ENCODE assay signal across 16 cellular contexts in the genomic region with DNA sequence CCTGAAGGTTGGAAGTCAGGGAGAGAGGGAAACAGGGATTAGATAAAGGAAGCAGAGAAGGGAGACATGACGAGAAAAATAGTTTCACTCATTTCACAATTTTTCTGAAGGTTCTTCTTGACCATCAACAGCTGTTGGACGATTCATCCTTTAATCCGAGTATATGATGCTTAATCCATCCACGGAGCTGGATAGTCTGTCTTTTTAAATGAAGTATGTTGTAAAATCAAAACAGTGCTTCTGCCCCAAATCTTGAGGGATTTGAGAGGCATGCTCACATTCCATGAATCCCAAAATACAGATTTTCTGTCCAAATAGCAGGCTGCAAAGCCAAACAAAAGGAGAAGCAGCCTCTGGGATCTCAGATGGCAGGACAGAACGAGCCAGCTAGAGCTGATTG.
"Had no signal": no experiment of that assay in that cellular context is flagged by ENCODE, and none has a peak within 500 bp of the region (broad histone marks: within the 10 kb centered on the region; RNA-seq: fewer than 3 reads in every experiment).

No MANE protein-coding gene starts in this region.

- H3K9me3 ChIP-seq: psoas muscle had no signal

- H3K4me3 ChIP-seq: psoas muscle had no signal

- DNase-seq: activated B cell treated with CpG ODN at 0.5 μM for 24 hours; activated CD4-positive, alpha-beta T cell treated with anti-CD3 and anti-CD28 coated beads, Interleukin-2, amount 10 ng/mL, durations not matched to agents 7 days and 5 days; activated gamma-delta T cell treated with Interleukin-2 at 50 U/mL for 16 hours; activated naive CD8-positive, alpha-beta T cell treated with anti-CD3 and anti-CD28 coated beads for 36 hours; aorta; cerebellar nuclear complex; dermis blood vessel endothelial cell; foreskin fibroblast; kidney glomerular epithelial cell; psoas muscle; stimulated activated CD4-positive, alpha-beta T cell treated with anti-CD3 and anti-CD28 coated beads, Interleukin-2, amount 100 ng/mL, for 24 hours had no signal

- H3K9me3 Mint-ChIP-seq: activated B cell treated with CpG ODN at 0.5 μM for 24 hours; activated CD4-positive, alpha-beta T cell treated with anti-CD3 and anti-CD28 coated beads, Interleukin-2, amount 10 ng/mL, durations not matched to agents 7 days and 5 days; activated naive CD8-positive, alpha-beta T cell treated with anti-CD3 and anti-CD28 coated beads for 36 hours; mesothelial cell of epicardium; neural crest cell; stimulated activated memory B cell treated with anti-CD40 and anti-IgM and Interleukin-4, amounts not matched to agents 10 μg/mL and 1 μg/mL and 100 μg/mL, for 72 hours had no signal

- H3K4me3 Mint-ChIP-seq: activated B cell treated with CpG ODN at 0.5 μM for 24 hours; activated CD4-positive, alpha-beta T cell treated with anti-CD3 and anti-CD28 coated beads, Interleukin-2, amount 10 ng/mL, durations not matched to agents 7 days and 5 days; activated naive CD8-positive, alpha-beta T cell treated with anti-CD3 and anti-CD28 coated beads for 36 hours; mesothelial cell of epicardium; neural crest cell; stimulated activated memory B cell treated with anti-CD40 and anti-IgM and Interleukin-4, amounts not matched to agents 10 μg/mL and 1 μg/mL and 100 μg/mL, for 72 hours had no signal

- H3K27ac ChIP-seq: epithelial cell of prostate, psoas muscle had no signal

- H3K27ac Mint-ChIP-seq: activated B cell treated with CpG ODN at 0.5 μM for 24 hours; activated CD4-positive, alpha-beta T cell treated with anti-CD3 and anti-CD28 coated beads, Interleukin-2, amount 10 ng/mL, durations not matched to agents 7 days and 5 days; activated naive CD8-positive, alpha-beta T cell treated with anti-CD3 and anti-CD28 coated beads for 36 hours; mesothelial cell of epicardium; stimulated activated memory B cell treated with anti-CD40 and anti-IgM and Interleukin-4, amounts not matched to agents 10 μg/mL and 1 μg/mL and 100 μg/mL, for 72 hours had no signal

- ATAC-seq: psoas muscle; sciatic nerve; stimulated activated memory B cell treated with anti-CD40 and anti-IgM and Interleukin-4, amounts not matched to agents 10 μg/mL and 1 μg/mL and 100 μg/mL, for 72 hours had no signal

- H3K4me1 Mint-ChIP-seq: activated B cell treated with CpG ODN at 0.5 μM for 24 hours; neural crest cell; stimulated activated memory B cell treated with anti-CD40 and anti-IgM and Interleukin-4, amounts not matched to agents 10 μg/mL and 1 μg/mL and 100 μg/mL, for 72 hours had no signal

- H3K36me3 Mint-ChIP-seq: activated naive CD8-positive, alpha-beta T cell treated with anti-CD3 and anti-CD28 coated beads for 36 hours; mesothelial cell of epicardium; stimulated activated memory B cell treated with anti-CD40 and anti-IgM and Interleukin-4, amounts not matched to agents 10 μg/mL and 1 μg/mL and 100 μg/mL, for 72 hours had no signal
